Comparison of ENCODE assay signal across 22 cellular contexts in the genomic region with DNA sequence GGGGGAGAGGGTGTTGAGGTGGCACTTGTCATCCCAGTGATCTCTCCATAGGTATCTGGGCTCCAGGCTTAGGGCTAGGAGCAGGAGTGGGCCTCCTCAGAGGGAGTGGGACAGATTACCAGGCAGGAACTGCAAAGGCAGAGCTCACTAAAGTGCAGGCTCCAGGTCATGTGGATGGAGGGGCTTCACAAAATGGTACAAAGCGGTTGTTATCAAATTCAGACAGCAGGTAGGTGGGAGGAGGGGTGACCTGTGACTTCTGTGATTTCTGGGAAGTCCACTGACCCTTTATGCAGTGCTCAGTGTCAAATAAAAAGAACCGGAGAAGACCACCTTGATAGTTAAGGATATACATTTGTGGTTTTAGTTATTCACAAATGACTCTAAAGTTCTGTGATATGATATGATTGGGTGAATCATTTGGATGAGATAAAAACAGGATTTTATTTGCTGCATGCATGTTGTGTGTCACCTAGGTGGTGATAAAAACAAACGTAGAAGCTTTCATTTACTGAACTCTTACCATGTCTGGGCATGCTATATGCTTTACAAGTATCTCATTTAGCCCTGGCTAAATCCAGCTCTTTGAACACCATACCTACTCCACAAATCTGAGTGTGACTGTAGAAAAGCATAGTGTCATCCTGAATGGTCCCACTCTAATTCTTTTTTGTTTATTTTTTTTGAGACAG. TPM values are rescaled to one million over a fixed set of nuclear protein-coding genes. Genes with fewer than 3 reads are reported as not detected.
DNase-seq lines count a peak whose midpoint lies in the region; ATAC-seq, FAIRE-seq and TF ChIP-seq lines count a peak whose summit lies in the region.
"Had no signal": no experiment of that assay in that cellular context is flagged by ENCODE, and none has a peak within 500 bp of the region (broad histone marks: within the 10 kb centered on the region; RNA-seq: fewer than 3 reads in every experiment).

No MANE protein-coding gene starts in this region.

- no peak overlapping the region for H2BK12ac ChIP-seq in H1 (ENCODE audit: low read depth, low read length)

- no peak overlapping the region for H2BK120ac ChIP-seq in H1 (replicated peaks; ENCODE audit: low read depth, low read length)

- H3K27ac Mint-ChIP-seq in MCF 10A (ENCODE audit: low read depth, unreplicated experiment), result peak overlapping the region; percentile 44
- H3K27ac Mint-ChIP-seq in T-cell, result peak overlapping the region; percentile 53 to 80
- H3K27ac Mint-ChIP-seq in stimulated activated memory B cell treated with anti-CD40 and anti-IgM and Interleukin-4, amounts not matched to agents 10 μg/mL and 1 μg/mL and 100 μg/mL, for 72 hours, result peak overlapping the region; percentile 54

- H3K9me3 ChIP-seq in breast epithelium, result no peaks in the 10 kb centered on the region
- H3K9me3 ChIP-seq in H1 (ENCODE audit: insufficient read depth in 2 of 2, low read depth in 1 of 2, low read length in 1 of 2), result no peaks in the 10 kb centered on the region; a peak in 1 of 4 replicates
- H3K9me3 ChIP-seq: Peyer's patch, SK-N-SH had no signal

- no peak for DNase-seq in MCF 10A (ENCODE audit: unreplicated experiment)
- no peak for DNase-seq in breast epithelium (ENCODE audit: low spot score in 2 of 2)
- no peak for DNase-seq in T-cell
- no peak for DNase-seq in H1 (ENCODE audit: low read depth in 1 of 2, low spot score in 2 of 2)
- no peak for DNase-seq in central memory CD4-positive, alpha-beta T cell
- no peak for DNase-seq in mucosa of gallbladder (ENCODE audit: low spot score)
- DNase-seq: activated effector memory CD4-positive, alpha-beta T cell treated with Interleukin-2 at 50 U/mL for 16 hours; COR-L47; cortex of kidney; GOT3; MM.1S; NCI-H1694; Peyer's patch; SK-N-SH; stimulated activated CD4-positive, alpha-beta T cell treated with anti-CD3 and anti-CD28 coated beads, Interleukin-2, amount 100 ng/mL, for 24 hours had no signal

- H3K27me3 ChIP-seq in breast epithelium, result no peaks in the 10 kb centered on the region
- no peaks in the 10 kb centered on the region for H3K27me3 ChIP-seq in H1 (replicated peaks in 1 of 4; ENCODE audit: control insufficient read depth in 3 of 4, extremely low read depth in 1 of 4, insufficient read depth in 3 of 4, low read length in 3 of 4)
- H3K27me3 ChIP-seq: gastroesophageal sphincter, Peyer's patch had no signal

- H4K20me1 ChIP-seq in H1 (replicated peaks in 1 of 2; ENCODE audit: control insufficient read depth in 1 of 2, insufficient read depth in 2 of 2, low read length in 2 of 2), result peaks cover 3 to 21% of the 10 kb centered on the region in 2 experiments

- H3K79me1 ChIP-seq in H1 (ENCODE audit: low read depth, low read length), result peaks cover 7% of the 10 kb centered on the region

- H3K27ac ChIP-seq in breast epithelium (peak overlapping the region in 1 of 2 donors; percentile 5), H1 (ENCODE audit: low read depth, low read length) (no peak overlapping the region)
- H3K27ac ChIP-seq: gastroesophageal sphincter, parathyroid adenoma, Peyer's patch had no signal

- TF ChIP-seq EP300 in H1 (IDR thresholded peaks at IDR 0.05; ENCODE audit: borderline replicate concordance in 1 of 2, low read depth in 2 of 2, low read length in 2 of 2), result no peak

- no peak overlapping the region for H3K4ac ChIP-seq in H1 (replicated peaks; ENCODE audit: insufficient read length, low read depth, low read length)

- no peak overlapping the region for H3K9ac ChIP-seq in H1 (replicated peaks in 1 of 4; ENCODE audit: extremely low read depth in 1 of 4, low read depth in 3 of 4, low read length in 3 of 4)
- H3K9ac ChIP-seq: parathyroid adenoma, SK-N-SH had no signal

- no peaks in the 10 kb centered on the region for H3K23me2 ChIP-seq in H1 (ENCODE audit: low read depth, low read length)

- ATAC-seq in T-cell (replicated peaks in 1 of 4) (no peak), GM19328 (IDR thresholded peaks at IDR 0.05; ENCODE audit: unreplicated experiment) (no peak)
- ATAC-seq in stimulated activated memory B cell treated with anti-CD40 and anti-IgM and Interleukin-4, amounts not matched to agents 10 μg/mL and 1 μg/mL and 100 μg/mL, for 72 hours, result no peak
- ATAC-seq: gastroesophageal sphincter, left lobe of liver had no signal

- H3K23ac ChIP-seq in H1 (ENCODE audit: insufficient read length), result no peak overlapping the region

- CTCF ChIA-PET in MCF 10A (lab: Yijun Ruan, JAX), result interaction anchor here (0.6 kb wide), 1 partner anchor 101 kb away, joined by 3 read pairs; no protein-coding TSS in a partner anchor
- CTCF ChIA-PET in T-cell (lab: Charles Lee), result interaction anchor here in 1 of 2 donors (0.7 kb wide), 1 partner anchor 131 kb away, joined by 3 read pairs; no protein-coding TSS in a partner anchor
- CTCF ChIA-PET in H1 (lab: Charles Lee; ENCODE audit: partially characterized antibody), result interaction anchor here (0.6 to 1.8 kb wide), 4 partner anchors 7 to 215 kb away, joined by 3 to 7 read pairs (median 4); no protein-coding TSS in a partner anchor

- TF ChIP-seq POLR2A in breast epithelium (IDR thresholded peaks at IDR 0.05) (no peak), H1 (IDR thresholded peaks at IDR 0.05; ENCODE audit: control extremely low read depth in 1 of 2, low read depth in 2 of 2, low read length in 2 of 2) (no peak)

- no peak for TF ChIP-seq CTCF in MCF 10A (IDR thresholded peaks at IDR 0.05; ENCODE audit: unreplicated experiment)
- no peak for TF ChIP-seq CTCF in breast epithelium (IDR thresholded peaks at IDR 0.05)
- TF ChIP-seq CTCF in H1 (IDR thresholded peaks at IDR 0.05; ENCODE audit: control extremely low read depth in 1 of 3, insufficient read depth in 1 of 3, low read depth in 1 of 3, low read length in 3 of 3), result no peak

- no peak overlapping the region for H3K18ac ChIP-seq in H1 (ENCODE audit: extremely low read depth, low read length)

- H3K4me1 Mint-ChIP-seq in MCF 10A (ENCODE audit: insufficient read depth, unreplicated experiment) (peaks cover 27% of the 10 kb centered on the region), T-cell (peaks cover 86 to 89% (median 86%) of the 10 kb centered on the region in 3 donors)
- peaks cover 87% of the 10 kb centered on the region for H3K4me1 Mint-ChIP-seq in stimulated activated memory B cell treated with anti-CD40 and anti-IgM and Interleukin-4, amounts not matched to agents 10 μg/mL and 1 μg/mL and 100 μg/mL, for 72 hours

- peaks cover 0 to 89% of the 10 kb centered on the region in 2 experiments; a peak in 3 of 4 replicates for H3K79me2 ChIP-seq in H1 (ENCODE audit: control insufficient read depth in 1 of 2, insufficient read depth in 2 of 2, low read length in 2 of 2)

- H2AK5ac ChIP-seq in H1 (ENCODE audit: low read depth, low read length), result no peak overlapping the region; the same call in 1 of the 2 replicates

- no peaks in the 10 kb centered on the region for H3K36me3 Mint-ChIP-seq in MCF 10A (ENCODE audit: insufficient read depth, unreplicated experiment)
- peaks cover 70% of the 10 kb centered on the region for H3K36me3 Mint-ChIP-seq in T-cell
- peaks cover 84% of the 10 kb centered on the region for H3K36me3 Mint-ChIP-seq in stimulated activated memory B cell treated with anti-CD40 and anti-IgM and Interleukin-4, amounts not matched to agents 10 μg/mL and 1 μg/mL and 100 μg/mL, for 72 hours

- FAIRE-seq in H1 (lab: Jason Lieb, UNC), result no peak
- FAIRE-seq: astrocyte, urothelium cell line had no signal

- 93% methylated on average over 3 of the region's 3 CpGs; no CpG with 5 or more reads in 1 of the 2 experiments for WGBS in H1 (ENCODE audit: extremely low coverage in 1 of 2, insufficient coverage in 1 of 2, insufficient read length in 1 of 2, insufficient replicate concordance in 2 of 2, low coverage in 1 of 2, low lambda C conversion rate in 2 of 2, missing lambda C conversion rate in 1 of 2), 2 experiments

- H3K9me3 Mint-ChIP-seq in MCF 10A (ENCODE audit: unreplicated experiment) (no peaks in the 10 kb centered on the region), T-cell (peaks cover 0 to 3% (median 3%) of the 10 kb centered on the region in 3 donors)
- H3K9me3 Mint-ChIP-seq in stimulated activated memory B cell treated with anti-CD40 and anti-IgM and Interleukin-4, amounts not matched to agents 10 μg/mL and 1 μg/mL and 100 μg/mL, for 72 hours, result peaks cover 6% of the 10 kb centered on the region

- intact Hi-C loops in MCF 10A (cut with micrococcal nuclease), result no loop called here
- intact Hi-C loops in breast epithelium (cut with DNase I; ENCODE audit: low total_unique reads), result no loop called here

- H3K4me3 Mint-ChIP-seq in MCF 10A (ENCODE audit: unreplicated experiment) (no peak overlapping the region), T-cell (peak overlapping the region in 1 of 3 donors; percentile 41)
- H3K4me3 Mint-ChIP-seq in stimulated activated memory B cell treated with anti-CD40 and anti-IgM and Interleukin-4, amounts not matched to agents 10 μg/mL and 1 μg/mL and 100 μg/mL, for 72 hours, result no peak overlapping the region

- no peak overlapping the region for H4K5ac ChIP-seq in H1 (ENCODE audit: insufficient read length, low read depth, low read length)

- no peaks in the 10 kb centered on the region for H3K4me1 ChIP-seq in breast epithelium
- H3K4me1 ChIP-seq in H1 (replicated peaks in 1 of 4; ENCODE audit: control insufficient read depth in 3 of 4, insufficient read depth in 4 of 4, low read length in 3 of 4), result peaks cover 0 to 2% (median 0%) of the 10 kb centered on the region in 4 experiments; a peak in 1 of 7 replicates

- no peak overlapping the region for H3K4me3 ChIP-seq in breast epithelium
- no peak overlapping the region for H3K4me3 ChIP-seq in H1 (ENCODE audit: extremely low read depth in 1 of 4, insufficient read depth in 2 of 4, low read depth in 3 of 4, low read length in 4 of 4)
- H3K4me3 ChIP-seq: gastroesophageal sphincter, Peyer's patch had no signal

- H3K56ac ChIP-seq in H1 (replicated peaks; ENCODE audit: insufficient read length, low read depth, low read length), result no peak overlapping the region

- H3K4me2 ChIP-seq in H1 (ENCODE audit: insufficient read depth in 1 of 2, low read depth in 2 of 2, low read length in 2 of 2), result no peak overlapping the region
- H3K4me2 ChIP-seq: SK-N-SH had no signal

- TF ChIP-seq RAD21 in H1 (IDR thresholded peaks at IDR 0.05 in 1 of 2, conservative IDR thresholded peaks at IDR 0.05 in 1 of 2; ENCODE audit: low read depth in 2 of 2, low read length in 2 of 2), result no peak

- no TSS peak for BruUV-seq in MCF 10A (replicated peaks; lab: Mats Ljungman, UMichigan)

- no peak overlapping the region for H2BK15ac ChIP-seq in H1 (ENCODE audit: low read length)

- no peak overlapping the region for H3K14ac ChIP-seq in H1 (ENCODE audit: insufficient read length)

- H3K36me3 ChIP-seq in breast epithelium (no peaks in the 10 kb centered on the region), H1 (ENCODE audit: control insufficient read depth in 2 of 4, insufficient read depth in 4 of 4, low read length in 3 of 4) (peaks cover 0 to 16% (median 5%) of the 10 kb centered on the region in 4 experiments; a peak in 4 of 8 replicates)
- H3K36me3 ChIP-seq: gastroesophageal sphincter, Peyer's patch had no signal

- H2BK20ac ChIP-seq in H1 (ENCODE audit: low read length), result no peak overlapping the region

- POLR2A ChIA-PET in MCF 10A (lab: Yijun Ruan, JAX) (interaction anchor here (0.6 kb wide), 2 partner anchors 102 to 232 kb away, joined by 3 read pairs; no protein-coding TSS in a partner anchor), T-cell (lab: Charles Lee) (no interaction called here), H1 (lab: Charles Lee; ENCODE audit: partially characterized antibody) (interaction anchor here (0.9 to 2.3 kb wide), 4 partner anchors 10 to 15 kb away, joined by 3 to 7 read pairs (median 4); no protein-coding TSS in a partner anchor)

- H4K91ac ChIP-seq in H1 (replicated peaks; ENCODE audit: insufficient read length, low read length), result no peak overlapping the region

- H2AFZ ChIP-seq in H1 (ENCODE audit: low read length), result no peak overlapping the region
- H2AFZ ChIP-seq: parathyroid adenoma had no signal

- no peaks in the 10 kb centered on the region for H3K27me3 Mint-ChIP-seq in MCF 10A (ENCODE audit: insufficient read depth, unreplicated experiment)
- no peaks in the 10 kb centered on the region for H3K27me3 Mint-ChIP-seq in T-cell
- no peaks in the 10 kb centered on the region for H3K27me3 Mint-ChIP-seq in stimulated activated memory B cell treated with anti-CD40 and anti-IgM and Interleukin-4, amounts not matched to agents 10 μg/mL and 1 μg/mL and 100 μg/mL, for 72 hours

- H4K8ac ChIP-seq in H1 (ENCODE audit: extremely low read depth, insufficient read depth, low read length), result peak overlapping the region; percentile 36; the same call in 1 of the 2 replicates

- H2BK5ac ChIP-seq in H1 (ENCODE audit: low read depth, low read length), result no peak overlapping the region

RNA-seq across cellular contexts. Expression of a gene that starts 20.2 kb away (rescaled TPM):
- total RNA-seq in MCF 10A (2022), result 11.5 and 18.8 TPM in 2 replicates
- total RNA-seq in breast epithelium, result 10 to 100 TPM; 28.5 to 79.6 (median 42.3) TPM
- 100 to 1,000 TPM; 148 to 237 (median 212) TPM for total RNA-seq in T-cell
- total RNA-seq in H1 (2021; fragmentation: NEBNext Ultra II Directional; extraction: Animal tissue kit (Norgen Biotek cat#: 25700)), result 75.9 and 80.9 TPM in 2 replicates
- polyA plus RNA-seq in H1 (2011; rRNA removed), result 41.8 and 62.8 TPM in 2 replicates
- 46.7 TPM for polyA plus RNA-seq in H1 (2011; cell fraction: cytosol; rRNA removed)
- polyA plus RNA-seq in H1 (2011; cell fraction: nucleus; rRNA removed), result 45.9 TPM
- 52.3 to 63.2 TPM (median 56.4 TPM) in 4 replicates for polyA plus RNA-seq in H1 (2012, experiment 1 of 2)
- 24.9 TPM for polyA plus RNA-seq in H1 (2012, experiment 2 of 2)
- 76.2 TPM for polyA plus RNA-seq in H1 (2013, experiment 1 of 2)
- 85.7 TPM for polyA plus RNA-seq in H1 (2013, experiment 2 of 2)
- 159 and 242 TPM in 2 replicates for polyA minus RNA-seq in H1 (2011; rRNA and poly(A)+ RNA removed)
- polyA minus RNA-seq in H1 (2011; cell fraction: cytosol; rRNA and poly(A)+ RNA removed), result 60.2 TPM
- 99.7 TPM for polyA minus RNA-seq in H1 (2011; cell fraction: nucleus; rRNA and poly(A)+ RNA removed)
- 35.0 TPM for total RNA-seq in mucosa of gallbladder

Comparison
In these comparisons a context has a peak if more than half of its experiments do, and no peak if none do; other contexts are left out.
1. POLR2A ChIA-PET loops: an anchor here in MCF 10A (0.6 kb wide) and H1 (0.9 to 2.3 kb wide); none called in T-cell.